ENCODE assay signal across 14 cellular contexts in the genomic region with DNA sequence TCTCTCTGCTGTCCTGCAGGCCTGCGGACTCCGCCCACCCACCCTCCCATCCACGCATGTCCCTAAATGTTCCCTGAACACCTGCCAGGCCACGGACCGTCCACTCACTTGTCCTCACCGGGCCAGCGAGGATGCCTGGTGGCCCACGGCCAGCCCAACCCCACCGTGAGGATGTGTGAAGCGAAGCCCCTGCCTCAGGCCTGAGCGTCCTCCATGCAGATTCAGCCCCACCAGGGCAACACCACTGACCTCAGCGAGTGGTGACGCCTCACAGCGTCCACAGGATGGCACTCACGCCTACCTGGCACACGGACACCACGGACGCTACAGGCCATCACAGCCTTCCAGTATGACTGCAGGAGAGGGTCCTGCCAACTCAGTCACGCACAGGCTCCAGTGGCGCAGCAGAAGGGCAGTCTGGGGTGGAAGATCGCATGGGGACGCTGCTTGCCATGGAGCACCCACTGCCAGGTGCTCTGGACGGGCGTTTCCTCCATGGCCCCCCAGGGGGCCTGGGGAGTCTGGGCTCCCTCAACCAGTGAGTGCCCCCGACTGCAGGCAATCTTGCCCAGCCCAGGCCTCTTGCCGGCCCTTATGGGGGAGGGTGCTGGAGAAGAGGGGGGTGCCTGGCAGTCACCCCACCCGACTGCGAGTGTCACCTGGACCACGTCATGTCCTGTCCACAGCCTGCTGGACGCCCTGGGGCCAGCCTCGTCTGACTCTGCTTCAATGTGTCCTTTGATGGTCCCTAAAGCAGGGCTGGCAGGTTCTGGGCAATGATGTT. TPM values are rescaled to one million over a fixed set of nuclear protein-coding genes. Genes with fewer than 3 reads are reported as not detected.
DNase-seq lines count a peak whose midpoint lies in the region; ATAC-seq, FAIRE-seq and TF ChIP-seq lines count a peak whose summit lies in the region.
"Had no signal": no experiment of that assay in that cellular context is flagged by ENCODE, and none has a peak within 500 bp of the region (broad histone marks: within the 10 kb centered on the region; RNA-seq: fewer than 3 reads in every experiment).

No MANE protein-coding gene starts in this region.

- no peak overlapping the region for H2AFZ ChIP-seq in SK-N-SH (ENCODE audit: low read depth)
- no peak overlapping the region for H2AFZ ChIP-seq in HepG2 (ENCODE audit: low read length)

- peak; percentile 22 for ATAC-seq in HepG2
- ATAC-seq in HG02588 (IDR thresholded peaks at IDR 0.05; ENCODE audit: unreplicated experiment) = no peak
- no peak for ATAC-seq in GM18498 (IDR thresholded peaks at IDR 0.05; ENCODE audit: unreplicated experiment)
- ATAC-seq: activated CD4-positive, alpha-beta T cell treated with anti-CD3 and anti-CD28 coated beads for 36 hours had no signal

- POLR2A ChIA-PET in GM10248 (lab: Yijun Ruan, JAX) = no interaction called here
- POLR2A ChIA-PET in SK-N-SH (lab: Yijun Ruan, JAX) = no interaction called here
- POLR2A ChIA-PET in HepG2 (lab: Yijun Ruan, JAX) = no interaction called here

- in situ Hi-C loops in HepG2 (cut with HindIII; ENCODE audit: extremely low pct_ligation_motif_present, low pct_unique_long_range_greater_than_20kb) = no loop called here

- TF ChIP-seq POLR2A in HepG2 (IDR thresholded peaks at IDR 0.05; ENCODE audit: insufficient read depth in 1 of 2, low read depth in 2 of 2, low read length in 2 of 2) (no peak), tibial nerve (IDR thresholded peaks at IDR 0.05) (no peak)

- no TSS peak for BruUV-seq in HepG2 (replicated peaks; lab: Mats Ljungman, UMichigan)

- H3K9ac ChIP-seq in SK-N-SH (no peak overlapping the region), HepG2 (ENCODE audit: insufficient read depth, low read depth, low read length) (no peak overlapping the region)

- no peaks in the 10 kb centered on the region for H3K9me2 ChIP-seq in SK-N-SH

- H3F3A ChIP-seq in SK-N-SH (replicated peaks; ENCODE audit: insufficient read depth) = no peaks in the 10 kb centered on the region

- H3K27ac ChIP-seq in 22Rv1 = no peak overlapping the region
- H3K27ac ChIP-seq in SK-N-SH (ENCODE audit: low read depth in 2 of 2, low read length in 1 of 2) = no peak overlapping the region; a peak in 1 of 4 replicates
- H3K27ac ChIP-seq in HepG2 (ENCODE audit: extremely low read length, insufficient read depth, low read length) = no peak overlapping the region
- H3K27ac ChIP-seq in tibial nerve = no peak overlapping the region
- H3K27ac ChIP-seq: C4-2B had no signal

- H3K4me1 ChIP-seq in SK-N-SH (ENCODE audit: control insufficient read depth in 1 of 2, insufficient read depth in 2 of 2, low read depth in 1 of 2, low read length in 1 of 2) = peaks cover 0 to 19% of the 10 kb centered on the region in 2 experiments; a peak in 1 of 4 replicates
- H3K4me1 ChIP-seq in HepG2 (ENCODE audit: insufficient read depth, low read length) = no peaks in the 10 kb centered on the region
- peaks cover 0 to 21% (median under 1%) of the 10 kb centered on the region in 4 donors for H3K4me1 ChIP-seq in tibial nerve

- H3K9me3 ChIP-seq in SK-N-SH = no peaks in the 10 kb centered on the region
- H3K9me3 ChIP-seq in HepG2 (ENCODE audit: low read length) = no peaks in the 10 kb centered on the region
- no peaks in the 10 kb centered on the region for H3K9me3 ChIP-seq in tibial nerve

- DNase-seq in GM10248 (ENCODE audit: extremely low spot score) (no peak), SK-N-SH (peak; percentile 70), HepG2 (ENCODE audit: low spot score) (no peak), tibial nerve (ENCODE audit: low spot score in 2 of 2) (no peak), foreskin melanocyte (no peak)
- DNase-seq: activated CD4-positive, alpha-beta T cell treated with anti-CD3 and anti-CD28 coated beads for 36 hours; activated T-cell treated with anti-CD3 and anti-CD28 coated beads, Interleukin-2, amount 50 U/mL, for 48 hours; NCI-H1092; NCI-H226; stimulated activated CD4-positive, alpha-beta T cell treated with anti-CD3 and anti-CD28 coated beads, Interleukin-2, amount 100 ng/mL, for 48 hours had no signal

- no peaks in the 10 kb centered on the region for H4K20me1 ChIP-seq in SK-N-SH (ENCODE audit: insufficient read depth)
- H4K20me1 ChIP-seq in HepG2 (ENCODE audit: insufficient read depth, low read length) = peaks cover 11% of the 10 kb centered on the region; the same call in 1 of the 2 replicates

- TF ChIP-seq EP300 in SK-N-SH (IDR thresholded peaks at IDR 0.05; ENCODE audit: borderline replicate concordance in 1 of 2, low read depth in 1 of 2, low read length in 1 of 2) (no peak), HepG2 (IDR thresholded peaks at IDR 0.05; ENCODE audit: low read depth in 2 of 2, low read length in 2 of 2) (no peak), HepG2 (CRISPR knock-in tag; IDR thresholded peaks at IDR 0.05; ENCODE audit: borderline replicate concordance) (no peak), tibial nerve (IDR thresholded peaks at IDR 0.05) (no peak)

- TF ChIP-seq RAD21 in SK-N-SH (IDR thresholded peaks at IDR 0.05; ENCODE audit: low read length) (peak; percentile 62), HepG2 (CRISPR knock-in tag; IDR thresholded peaks at IDR 0.05) (no peak)

- H3K4me3 ChIP-seq in SK-N-SH (ENCODE audit: low read depth in 2 of 2, low read length in 1 of 2) (no peak overlapping the region), HepG2 (replicated peaks in 1 of 3; ENCODE audit: insufficient read depth in 1 of 3, low read depth in 2 of 3, low read length in 3 of 3) (no peak overlapping the region), tibial nerve (no peak overlapping the region)

- intact Hi-C loops in HepG2 (cut with micrococcal nuclease; ENCODE audit: unreplicated experiment) = no loop called here

- 0 out of 2 replicates have a peak, but pooled peaks have one; percentile 17 for TF ChIP-seq CTCF in 22Rv1 (IDR thresholded peaks at IDR 0.05)
- TF ChIP-seq CTCF in GM10248 (IDR thresholded peaks at IDR 0.05; ENCODE audit: control extremely low read depth, extremely low read depth, low read depth, missing control alignments) = peak; percentile 4
- no peak for TF ChIP-seq CTCF in SK-N-SH (IDR thresholded peaks at IDR 0.05)
- TF ChIP-seq CTCF in HepG2 (CRISPR knock-in tag; IDR thresholded peaks at IDR 0.05) = peak; percentile 54
- TF ChIP-seq CTCF in tibial nerve (IDR thresholded peaks at IDR 0.05) = no peak

- H3K27me3 ChIP-seq in SK-N-SH (ENCODE audit: insufficient read depth) = no peaks in the 10 kb centered on the region
- H3K27me3 ChIP-seq in HepG2 (ENCODE audit: control insufficient read depth in 1 of 2, insufficient read depth in 2 of 2, low read length in 2 of 2) = no peaks in the 10 kb centered on the region
- H3K27me3 ChIP-seq in tibial nerve = no peaks in the 10 kb centered on the region

- H3K79me2 ChIP-seq in SK-N-SH (ENCODE audit: insufficient read depth) (peaks cover 4% of the 10 kb centered on the region; the same call in 1 of the 2 replicates), HepG2 (ENCODE audit: insufficient read depth, low read length) (peaks cover 14% of the 10 kb centered on the region)

- WGBS in SK-N-SH (ENCODE audit: low lambda C conversion rate) = 94% methylated on average over 12 of the region's 31 CpGs
- 96% methylated on average over 28 of the region's 31 CpGs for WGBS in HepG2 (ENCODE audit: low lambda C conversion rate)
- WGBS in tibial nerve, 2 donors = 88 to 93% methylated on average over 12 to 28 of the region's 31 CpGs

- CTCF ChIA-PET in GM10248 (lab: Yijun Ruan, JAX) (no interaction called here), SK-N-SH (lab: Yijun Ruan, JAX) (no interaction called here), HepG2 (lab: Yijun Ruan, JAX; ENCODE audit: low intra/inter-chr PET ratio, low total read pairs) (no interaction called here)

- H3K4me2 ChIP-seq in SK-N-SH (no peak overlapping the region), HepG2 (ENCODE audit: low read depth, low read length) (no peak overlapping the region)

- H3K36me3 ChIP-seq in SK-N-SH (replicated peaks in 1 of 2; ENCODE audit: control insufficient read depth in 1 of 2, insufficient read depth in 2 of 2, low read length in 1 of 2) (no peaks in the 10 kb centered on the region), HepG2 (replicated peaks in 1 of 2; ENCODE audit: control insufficient read depth in 1 of 2, insufficient read depth in 2 of 2, low read length in 2 of 2) (peaks cover 6 to 16% of the 10 kb centered on the region in 2 experiments; a peak in 4 of 5 replicates), tibial nerve (peaks cover 0 to 30% (median 0%) of the 10 kb centered on the region in 3 donors)

- no peak for FAIRE-seq in HepG2 (lab: Jason Lieb, UNC)

TF ChIP-seq in SK-N-SH, 30 proteins besides CTCF, POLR2A, EP300 and RAD21 (continues in another document):
- no peak for TF ChIP-seq RXRA (IDR thresholded peaks at IDR 0.05; ENCODE audit: borderline replicate concordance, low read depth)

TF ChIP-seq in HepG2, 621 proteins besides CTCF, POLR2A, EP300 and RAD21 (continues in another document):
- TF ChIP-seq FOXA3 (CRISPR knock-in tag; IDR thresholded peaks at IDR 0.05) = no peak

RNA-seq across cellular contexts. Expression of gene HDAC4, which starts 25.4 kb away (rescaled TPM):
- polyA plus RNA-seq in SK-N-SH (2012; rRNA removed) (3.9 and 5.5 TPM in 2 replicates), HepG2 (2011; rRNA removed) (11.5 and 11.9 TPM in 2 replicates)
- 3.1 and 3.9 TPM in 2 replicates for polyA plus RNA-seq in SK-N-SH (2012; cell fraction: cytosol; rRNA removed)
- polyA plus RNA-seq in SK-N-SH (2012; cell fraction: nucleus; rRNA removed) = 16.0 and 17.0 TPM in 2 replicates
- total RNA-seq in HepG2 (2016; rRNA removed; fragmentation: Illumina TruSeq; extraction: Trizol) (9.1 and 10.1 TPM in 2 replicates), tibial nerve (100 to 1,000 TPM in 2 of 4 donors, 10 to 100 TPM in 2; 68.0 to 123 (median 86.5) TPM)
- total RNA-seq in HepG2 (2016; cell fraction: cytosol; rRNA removed; fragmentation: Illumina TruSeq; extraction: Trizol; ENCODE audit: low read depth) = 19.0 and 23.2 TPM in 2 replicates
- 8.7 and 10.2 TPM in 2 replicates for total RNA-seq in HepG2 (2016; cell fraction: insoluble cytoplasmic fraction; rRNA removed; fragmentation: Illumina TruSeq; extraction: Trizol)
- total RNA-seq in HepG2 (2016; cell fraction: membrane; rRNA removed; fragmentation: Illumina TruSeq; extraction: Trizol) = 8.0 and 11.2 TPM in 2 replicates
- 14.9 and 20.4 TPM in 2 replicates for total RNA-seq in HepG2 (2016; cell fraction: nucleus; rRNA removed; fragmentation: Illumina TruSeq; extraction: Trizol)
- polyA plus RNA-seq in HepG2 (2011; cell fraction: cytosol; rRNA removed) = 6.8 and 7.6 TPM in 2 replicates
- 60.5 and 78.4 TPM in 2 replicates for polyA plus RNA-seq in HepG2 (2011; cell fraction: nucleus; rRNA removed)
- polyA plus RNA-seq in HepG2 (2012) = 8.7 and 10.7 TPM in 2 replicates
- 0.57 and 0.92 TPM in 2 replicates for polyA plus RNA-seq in HepG2 (2016; cell fraction: cytosol; fragmentation: Illumina TruSeq; extraction: Trizol; ENCODE audit: low read depth)
- 5.1 and 7.0 TPM in 2 replicates for polyA plus RNA-seq in HepG2 (2016; cell fraction: insoluble cytoplasmic fraction; fragmentation: Illumina TruSeq; extraction: Trizol; ENCODE audit: low read depth)
- 1.6 and 2.5 TPM in 2 replicates for polyA plus RNA-seq in HepG2 (2016; cell fraction: membrane; fragmentation: Illumina TruSeq; extraction: Trizol; ENCODE audit: low read depth)
- 12.4 and 16.1 TPM in 2 replicates for polyA plus RNA-seq in HepG2 (2016; cell fraction: nucleus; fragmentation: Illumina TruSeq; extraction: Trizol; ENCODE audit: insufficient read depth, low read depth)
- polyA minus RNA-seq in HepG2 (2011; rRNA and poly(A)+ RNA removed; ENCODE audit: low replicate concordance) = 27.5 and 29.0 TPM in 2 replicates
- 10.9 and 14.4 TPM in 2 replicates for polyA minus RNA-seq in HepG2 (2011; cell fraction: cytosol; rRNA and poly(A)+ RNA removed)
- 64.9 and 80.1 TPM in 2 replicates for polyA minus RNA-seq in HepG2 (2011; cell fraction: nucleus; rRNA and poly(A)+ RNA removed)

Comparison
In these comparisons a context has a peak if more than half of its experiments do, and no peak if none do; other contexts are left out.
1. CTCF ChIP-seq: peak in 22Rv1 (single experiment), GM10248 (single experiment) and HepG2 (single experiment); none in SK-N-SH (single experiment) and tibial nerve (0 of 5).